Comparison of ENCODE assay signal across 34 cellular contexts in genomic region chr18:78688249-78688648, GRCh38.
"Had no signal": no experiment of that assay in that cellular context is flagged by ENCODE, and none has a peak within 500 bp of the region (broad histone marks: within the 10 kb centered on the region; RNA-seq: fewer than 3 reads in every experiment).

No MANE protein-coding gene starts in this region.

- H3K27ac Mint-ChIP-seq: activated B cell treated with CpG ODN at 0.5 μM for 24 hours; activated CD8-positive, alpha-beta T cell treated with anti-CD3 and anti-CD28 coated beads for 36 hours; activated naive CD8-positive, alpha-beta T cell; activated T-helper 17 cell treated with anti-CD3 and anti-CD28 coated beads, Interleukin-2, amount 50 U/mL, for 72 hours; dendritic cell treated with granulocyte-macrophage colony-stimulating factor and Interleukin-4, amounts not matched to agents 40 ng/mL and 50 ng/mL, for 4 days; endodermal cell; T-helper 17 cell; T-helper 2 cell treated with Interferon-gamma antibody and Interleukin-4, amounts not matched to agents 5 μg/mL and 100 μg/mL, for 36 hours had no signal

- H3K4me3 ChIP-seq: coronary artery, dorsolateral prefrontal cortex, esophagus muscularis mucosa, gastrocnemius medialis had no signal

- H3K9me3 ChIP-seq: esophagus muscularis mucosa, gastrocnemius medialis had no signal

- DNase-seq: activated B cell treated with CpG ODN at 0.5 μM for 24 hours; activated CD4-positive, alpha-beta T cell treated with anti-CD3 and anti-CD28 coated beads for 48 hours; activated CD4-positive, alpha-beta T cell treated with anti-CD3 and anti-CD28 coated beads, Interleukin-2, amount 50 U/mL, for 1 hour; activated CD4-positive, alpha-beta T cell treated with anti-CD3 and anti-CD28 coated beads, Interleukin-2, amount 50 U/mL, for 48 hours; activated CD8-positive, alpha-beta memory T cell treated with anti-CD3 and anti-CD28 coated beads for 24 hours; activated CD8-positive, alpha-beta T cell treated with anti-CD3 and anti-CD28 coated beads for 36 hours; activated effector memory CD4-positive, alpha-beta T cell treated with Interleukin-2 at 50 U/mL for 16 hours; activated gamma-delta T cell treated with Interleukin-2 at 50 U/mL for 16 hours; activated naive CD4-positive, alpha-beta T cell treated with anti-CD3 and anti-CD28 coated beads, Interleukin-2, amount 50 U/mL, for 16 hours; activated naive CD4-positive, alpha-beta T cell treated with Interleukin-2 at 50 U/mL for 16 hours; activated T-cell treated with anti-CD3 and anti-CD28 coated beads, Interleukin-2, amount 50 U/mL, for 4 hours; amniotic stem cell; anterior cingulate cortex; brain microvascular endothelial cell; dorsolateral prefrontal cortex; effector memory CD4-positive, alpha-beta T cell; endodermal cell; foreskin keratinocyte; gastrocnemius medialis; glutamatergic neuron; T-helper 1 cell; T-helper 17 cell; T1000; WERI-Rb-1 had no signal

- H3K36me3 ChIP-seq: brain microvascular endothelial cell, esophagus muscularis mucosa, gastrocnemius medialis, WERI-Rb-1 had no signal

- H3K4me3 Mint-ChIP-seq: activated B cell treated with CpG ODN at 0.5 μM for 24 hours; activated CD8-positive, alpha-beta T cell treated with anti-CD3 and anti-CD28 coated beads for 36 hours; activated naive CD8-positive, alpha-beta T cell; activated T-cell treated with anti-CD3 and anti-CD28 coated beads, Interleukin-2, amount 50 U/mL, for 4 hours; activated T-helper 17 cell treated with anti-CD3 and anti-CD28 coated beads, Interleukin-2, amount 50 U/mL, for 72 hours; central memory CD8-positive, alpha-beta T cell; dendritic cell treated with granulocyte-macrophage colony-stimulating factor and Interleukin-4, amounts not matched to agents 40 ng/mL and 50 ng/mL, for 4 days; endodermal cell; T-helper 17 cell; T-helper 2 cell treated with Interferon-gamma antibody and Interleukin-4, amounts not matched to agents 5 μg/mL and 100 μg/mL, for 36 hours had no signal

- H3K4me1 ChIP-seq: esophagus muscularis mucosa, foreskin keratinocyte, gastrocnemius medialis had no signal

- H3K4me1 Mint-ChIP-seq: activated B cell treated with CpG ODN at 0.5 μM for 24 hours; activated T-helper 17 cell treated with anti-CD3 and anti-CD28 coated beads, Interleukin-2, amount 50 U/mL, for 72 hours; central memory CD8-positive, alpha-beta T cell; endodermal cell; T-helper 17 cell had no signal

- H3K27ac ChIP-seq: brain microvascular endothelial cell, coronary artery, dorsolateral prefrontal cortex, esophagus muscularis mucosa, foreskin keratinocyte, gastrocnemius medialis, WERI-Rb-1 had no signal

- H3K36me3 Mint-ChIP-seq: activated naive CD8-positive, alpha-beta T cell had no signal

- FAIRE-seq: astrocyte, bronchial epithelial cell had no signal

- H3K9me3 Mint-ChIP-seq: activated B cell treated with CpG ODN at 0.5 μM for 24 hours; activated CD8-positive, alpha-beta T cell treated with anti-CD3 and anti-CD28 coated beads for 36 hours; activated T-cell treated with anti-CD3 and anti-CD28 coated beads, Interleukin-2, amount 50 U/mL, for 4 hours; activated T-helper 17 cell treated with anti-CD3 and anti-CD28 coated beads, Interleukin-2, amount 50 U/mL, for 72 hours; central memory CD8-positive, alpha-beta T cell; dendritic cell treated with granulocyte-macrophage colony-stimulating factor and Interleukin-4, amounts not matched to agents 40 ng/mL and 50 ng/mL, for 4 days; endodermal cell; T-helper 2 cell treated with Interferon-gamma antibody and Interleukin-4, amounts not matched to agents 5 μg/mL and 100 μg/mL, for 36 hours had no signal

- H3K27me3 Mint-ChIP-seq: activated B cell treated with CpG ODN at 0.5 μM for 24 hours; activated CD8-positive, alpha-beta T cell treated with anti-CD3 and anti-CD28 coated beads for 36 hours; activated naive CD8-positive, alpha-beta T cell; activated T-helper 17 cell treated with anti-CD3 and anti-CD28 coated beads, Interleukin-2, amount 50 U/mL, for 72 hours; central memory CD8-positive, alpha-beta T cell; dendritic cell treated with granulocyte-macrophage colony-stimulating factor and Interleukin-4, amounts not matched to agents 40 ng/mL and 50 ng/mL, for 4 days; T-helper 17 cell had no signal

- ATAC-seq: activated CD4-positive, CD25-positive, alpha-beta regulatory T cell treated with anti-CD3 and anti-CD28 coated beads, Interleukin-2, amount 50 U/mL, for 24 hours; activated CD8-positive, alpha-beta T cell treated with anti-CD3 and anti-CD28 coated beads for 36 hours; activated T-cell treated with anti-CD3 and anti-CD28 coated beads, Interleukin-2, amount 50 U/mL, for 4 hours; activated T-helper 17 cell treated with anti-CD3 and anti-CD28 coated beads, Interleukin-2, amount 50 U/mL, for 72 hours; foreskin keratinocyte; gastrocnemius medialis; T-helper 17 cell had no signal

- H3K27me3 ChIP-seq: brain microvascular endothelial cell, foreskin keratinocyte, gastrocnemius medialis had no signal
